8 cellular contexts compared by ENCODE assay signal in the genomic region with DNA sequence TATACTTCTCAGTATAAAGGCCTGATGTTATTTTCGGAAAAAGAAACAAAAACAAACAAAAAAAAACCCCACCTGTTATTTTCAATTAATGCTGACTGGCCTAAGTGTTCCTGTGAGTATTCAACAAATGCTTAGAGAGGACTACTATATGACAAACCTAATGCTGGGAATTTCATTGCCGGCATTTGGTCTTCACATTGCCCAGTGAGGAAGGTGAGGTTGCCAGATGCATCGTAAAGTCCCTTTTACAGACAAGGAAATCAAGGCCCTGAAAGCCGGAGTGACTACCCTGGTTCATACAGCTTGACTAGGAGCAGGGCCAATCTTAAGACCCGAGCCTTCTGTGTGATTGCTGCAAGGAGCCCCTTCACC. TPM values are rescaled to one million over a fixed set of nuclear protein-coding genes. Genes with fewer than 3 reads are reported as not detected.
DNase-seq lines count a peak whose midpoint lies in the region; ATAC-seq and TF ChIP-seq lines count a peak whose summit lies in the region.

No MANE protein-coding gene starts in this region.

- no CpG with 5 or more reads among the region's 5 CpGs for WGBS in H9 (ENCODE audit: extremely low coverage, insufficient read length, low lambda C conversion rate)
- WGBS in liver, result 12% methylated on average over 5 of the region's 5 CpGs
- 11 to 13% methylated on average over 5 of the region's 5 CpGs for WGBS in tibial nerve, 2 donors

- peak overlapping the region; percentile 90 for H3K4me2 ChIP-seq in H9 (ENCODE audit: insufficient read depth, insufficient read length, low read length)

- no peak for TF ChIP-seq POLR2A in tibial nerve (IDR thresholded peaks at IDR 0.05)

- no peak overlapping the region for H2AK5ac ChIP-seq in H9 (ENCODE audit: insufficient read length, low read length)

- no peak for TF ChIP-seq RAD21 in liver (IDR thresholded peaks at IDR 0.05)

- POLR2A ChIA-PET in A673 (lab: Charles Lee; ENCODE audit: low non-redundant PET), result interaction anchor here (1.1 kb wide), 1 partner anchor 12 kb away, joined by 11 read pairs; a partner anchor contains a TSS
- POLR2A ChIA-PET in activated naive CD8-positive, alpha-beta T cell treated with anti-CD3 and anti-CD28 coated beads, Interleukin-2, amount 10 ng/mL, durations not matched to agents 7 days and 5 days (lab: Charles Lee), result interaction anchor here (1.2 to 4.7 kb wide), 6 partner anchors 11 to 239 kb away, joined by 4 to 82 read pairs (median 20); a partner anchor contains a TSS

- CTCF ChIA-PET in A673 (lab: Charles Lee), result interaction anchor here (1.5 to 1.6 kb wide), 2 partner anchors 14 to 27 kb away, joined by 4 to 11 read pairs; a partner anchor contains a TSS

- no peak overlapping the region for H2BK15ac ChIP-seq in H9 (ENCODE audit: low read depth, low read length)

- H3T11ph ChIP-seq in H9 (ENCODE audit: low read length), result no peak overlapping the region

- H2BK12ac ChIP-seq in H9 (ENCODE audit: insufficient read length, low read depth, low read length), result no peak overlapping the region

- H4K91ac ChIP-seq in H9 (ENCODE audit: insufficient read length, low read depth, low read length), result no peak overlapping the region

- peaks cover 56% of the 10 kb centered on the region for H3K36me3 ChIP-seq in A673 (ENCODE audit: insufficient read depth, low read length, poor library complexity, severe bottlenecking)
- H3K36me3 ChIP-seq in liver (ENCODE audit: control insufficient read depth in 4 of 4, insufficient read depth in 3 of 4, low read depth in 1 of 4, low read length in 3 of 4), result peaks cover 10 to 42% (median 30%) of the 10 kb centered on the region in 4 donors
- H3K36me3 ChIP-seq in tibial nerve, result peaks cover 0 to 66% (median 15%) of the 10 kb centered on the region in 3 donors

- H2BK20ac ChIP-seq in H9 (ENCODE audit: low read depth, low read length, poor library complexity, severe bottlenecking), result no peak overlapping the region

- H3K14ac ChIP-seq in H9 (ENCODE audit: insufficient read depth, low read length), result peak overlapping the region; percentile 13

- TF ChIP-seq CTCF in A673 (conservative IDR thresholded peaks at IDR 0.05; ENCODE audit: low read depth, low read length) (no peak), H9 (conservative IDR thresholded peaks at IDR 0.05) (no peak), liver (IDR thresholded peaks at IDR 0.05; ENCODE audit: low read depth, low read length, missing input control) (no peak), tibial nerve (IDR thresholded peaks at IDR 0.05) (no peak)

- no peaks in the 10 kb centered on the region for H3K27me3 ChIP-seq in A673 (replicated peaks; ENCODE audit: insufficient read depth, low read depth, low read length, poor library complexity)
- no peaks in the 10 kb centered on the region for H3K27me3 ChIP-seq in H9 (ENCODE audit: insufficient read depth, low read length)
- no peaks in the 10 kb centered on the region for H3K27me3 ChIP-seq in liver (ENCODE audit: control insufficient read depth in 4 of 4, insufficient read depth in 4 of 4, low read length in 3 of 4)
- H3K27me3 ChIP-seq in tibial nerve, result no peaks in the 10 kb centered on the region

- peak overlapping the region; percentile 93 to 99 (median 98) for H3K27ac Mint-ChIP-seq in H9
- H3K27ac Mint-ChIP-seq in activated naive CD8-positive, alpha-beta T cell treated with anti-CD3 and anti-CD28 coated beads, Interleukin-2, amount 10 ng/mL, durations not matched to agents 7 days and 5 days, result peak overlapping the region; percentile 94

- intact Hi-C loops in A673 (cut with micrococcal nuclease; ENCODE audit: unreplicated experiment), result no loop called here

- peak overlapping the region; percentile 85 to 92 for H3K4me3 Mint-ChIP-seq in H9
- peak overlapping the region; percentile 94 for H3K4me3 Mint-ChIP-seq in activated naive CD8-positive, alpha-beta T cell treated with anti-CD3 and anti-CD28 coated beads, Interleukin-2, amount 10 ng/mL, durations not matched to agents 7 days and 5 days

- H3K79me2 ChIP-seq in H9 (ENCODE audit: insufficient read depth, low read length), result no peaks in the 10 kb centered on the region; the same call in 1 of the 2 replicates

- no peak overlapping the region for H3K4ac ChIP-seq in H9 (ENCODE audit: low read depth, low read length)

- H2BK5ac ChIP-seq in H9 (ENCODE audit: insufficient read length, low read length), result no peak overlapping the region

- no peaks in the 10 kb centered on the region for H3K27me3 Mint-ChIP-seq in H9 (ENCODE audit: low read depth)
- no peaks in the 10 kb centered on the region for H3K27me3 Mint-ChIP-seq in activated naive CD8-positive, alpha-beta T cell treated with anti-CD3 and anti-CD28 coated beads, Interleukin-2, amount 10 ng/mL, durations not matched to agents 7 days and 5 days

- peak overlapping the region; percentile 87 for H3K9ac ChIP-seq in H9 (ENCODE audit: extremely low read depth, insufficient read length, low read length)
- H3K9ac ChIP-seq in liver (ENCODE audit: low read depth in 1 of 2, low read length in 2 of 2), result peak overlapping the region; percentile 44 to 51

- no peak for TF ChIP-seq EP300 in tibial nerve (IDR thresholded peaks at IDR 0.05)

- no peaks in the 10 kb centered on the region for H4K20me1 ChIP-seq in H9 (ENCODE audit: control insufficient read depth, insufficient read depth, insufficient read length)

- H3K4me1 Mint-ChIP-seq in H9, result peaks cover 18 to 27% of the 10 kb centered on the region in 2 experiments
- peaks cover 22% of the 10 kb centered on the region for H3K4me1 Mint-ChIP-seq in activated naive CD8-positive, alpha-beta T cell treated with anti-CD3 and anti-CD28 coated beads, Interleukin-2, amount 10 ng/mL, durations not matched to agents 7 days and 5 days

- H4K8ac ChIP-seq in H9 (replicated peaks; ENCODE audit: insufficient read length, low read depth, low read length), result no peak overlapping the region

- H3K56ac ChIP-seq in H9 (ENCODE audit: insufficient read length, low read depth, low read length), result no peak overlapping the region

- no peak for ATAC-seq in activated naive CD8-positive, alpha-beta T cell treated with anti-CD3 and anti-CD28 coated beads, Interleukin-2, amount 10 ng/mL, durations not matched to agents 7 days and 5 days (ENCODE audit: low read depth)
- ATAC-seq in GM19023 (IDR thresholded peaks at IDR 0.05; ENCODE audit: unreplicated experiment) (no peak), HG03095 (IDR thresholded peaks at IDR 0.05; ENCODE audit: unreplicated experiment) (no peak)

- DNase-seq in A673 (ENCODE audit: low spot score) (no peak), H9 (no peak), tibial nerve (ENCODE audit: low spot score in 2 of 2) (no peak)
- DNase-seq in activated naive CD8-positive, alpha-beta T cell treated with anti-CD3 and anti-CD28 coated beads, Interleukin-2, amount 10 ng/mL, durations not matched to agents 7 days and 5 days, result no peak
- no peak for DNase-seq in activated effector memory CD4-positive, alpha-beta T cell treated with Interleukin-2 at 50 U/mL for 16 hours

- peaks cover 5% of the 10 kb centered on the region for H3K23me2 ChIP-seq in H9 (ENCODE audit: insufficient read length, low read depth, low read length, poor library complexity, severe bottlenecking)

- no peak overlapping the region for H2AFZ ChIP-seq in H9 (ENCODE audit: low read length)

- H3K23ac ChIP-seq in H9 (ENCODE audit: insufficient read length, low read depth, low read length), result no peak overlapping the region

- H3K4me1 ChIP-seq in A673 (ENCODE audit: insufficient read depth, low read length, poor library complexity, severe bottlenecking) (peaks cover 8% of the 10 kb centered on the region), H9 (ENCODE audit: insufficient read depth, low read length) (no peaks in the 10 kb centered on the region), liver (ENCODE audit: control insufficient read depth in 4 of 4, insufficient read depth in 4 of 4, low read length in 3 of 4) (peaks cover 3 to 22% (median 14%) of the 10 kb centered on the region in 4 donors), tibial nerve (peaks cover 0 to 51% (median 11%) of the 10 kb centered on the region in 4 donors)

- H3K36me3 Mint-ChIP-seq in H9 (ENCODE audit: insufficient read depth in 1 of 3, low read depth in 3 of 3), result peaks cover 21 to 48% (median 37%) of the 10 kb centered on the region in 3 experiments; a peak in 6 of 7 replicates
- peaks cover 22% of the 10 kb centered on the region for H3K36me3 Mint-ChIP-seq in activated naive CD8-positive, alpha-beta T cell treated with anti-CD3 and anti-CD28 coated beads, Interleukin-2, amount 10 ng/mL, durations not matched to agents 7 days and 5 days

- H4K5ac ChIP-seq in H9 (ENCODE audit: insufficient read length, low read depth, low read length), result no peak overlapping the region

- no peaks in the 10 kb centered on the region; a peak in 1 of 5 replicates for H3K9me3 Mint-ChIP-seq in H9
- H3K9me3 Mint-ChIP-seq in activated naive CD8-positive, alpha-beta T cell treated with anti-CD3 and anti-CD28 coated beads, Interleukin-2, amount 10 ng/mL, durations not matched to agents 7 days and 5 days, result no peaks in the 10 kb centered on the region

- no peak overlapping the region for H2BK120ac ChIP-seq in H9 (ENCODE audit: low read depth, low read length, poor library complexity, severe bottlenecking)

- H3K27ac ChIP-seq in A673 (ENCODE audit: low read depth, low read length, poor library complexity, severe bottlenecking) (peak overlapping the region; percentile 66), H9 (ENCODE audit: insufficient read length, low read depth, low read length) (peak overlapping the region; percentile 18), liver (ENCODE audit: low read depth in 1 of 2, low read length in 2 of 2) (peak overlapping the region; percentile 45 to 67), tibial nerve (peak overlapping the region in 3 of 4 donors; percentile 37 to 90 (median 53))

- H3K18ac ChIP-seq in H9 (ENCODE audit: insufficient read length, low read depth, low read length), result peak overlapping the region; percentile 29

- no TSS peak for BruUV-seq in A673 (replicated peaks; lab: Mats Ljungman, UMichigan)

- H3K9me3 ChIP-seq in A673 (ENCODE audit: low read depth, low read length, poor library complexity, severe bottlenecking) (no peaks in the 10 kb centered on the region), H9 (ENCODE audit: control insufficient read depth, low read depth, low read length) (no peaks in the 10 kb centered on the region), liver (ENCODE audit: control insufficient read depth in 4 of 4, low read length in 3 of 4) (no peaks in the 10 kb centered on the region), tibial nerve (no peaks in the 10 kb centered on the region)

- H3K4me3 ChIP-seq in A673 (ENCODE audit: low read depth, low read length, poor library complexity, severe bottlenecking), result peak overlapping the region; percentile 65
- peak overlapping the region; percentile 60 to 82 (median 81) for H3K4me3 ChIP-seq in liver (ENCODE audit: low read depth in 1 of 3, low read length in 3 of 3)
- peak overlapping the region; percentile 47 to 81 (median 70) for H3K4me3 ChIP-seq in tibial nerve

- no peaks in the 10 kb centered on the region for H3K79me1 ChIP-seq in H9 (ENCODE audit: insufficient read depth, low read depth, low read length, poor library complexity, severe bottlenecking)

RNA-seq across cellular contexts. Expression of a gene that starts 0.6 kb away (rescaled TPM):
- 85.7 and 92.9 TPM in 2 replicates for total RNA-seq in A673 (2021)
- total RNA-seq in H9 (2021), result 27.3 and 29.0 TPM in 2 replicates
- 10 to 100 TPM; 45.0 to 51.1 TPM for total RNA-seq in activated naive CD8-positive, alpha-beta T cell treated with anti-CD3 and anti-CD28 coated beads, Interleukin-2, amount 10 ng/mL, durations not matched to agents 7 days and 5 days
- total RNA-seq in liver, result 10 to 100 TPM; 26.2 to 47.4 TPM
- polyA plus RNA-seq in liver, result 100 to 1,000 TPM in 1 of 2 donors, 10 to 100 TPM in 1; 74.8 to 123 TPM
- 10 to 100 TPM; 48.6 to 90.4 (median 66.2) TPM for total RNA-seq in tibial nerve

RNA-seq across cellular contexts. Expression of a gene that starts 11.2 kb away (rescaled TPM):
- total RNA-seq in A673 (2021) (477 and 536 TPM in 2 replicates), H9 (2021) (308 and 310 TPM in 2 replicates), liver (100 to 1,000 TPM; 120 to 148 TPM), tibial nerve (100 to 1,000 TPM; 120 to 177 (median 157) TPM)
- total RNA-seq in activated naive CD8-positive, alpha-beta T cell treated with anti-CD3 and anti-CD28 coated beads, Interleukin-2, amount 10 ng/mL, durations not matched to agents 7 days and 5 days, result 100 to 1,000 TPM; 186 to 196 TPM
- 100 to 1,000 TPM in 1 of 2 donors, 10 to 100 TPM in 1; 41.7 to 119 TPM for polyA plus RNA-seq in liver

RNA-seq across cellular contexts. Expression of a gene that starts 11.7 kb away (rescaled TPM):
- total RNA-seq in A673 (2021) (45.7 and 46.5 TPM in 2 replicates), H9 (2021) (52.4 and 57.6 TPM in 2 replicates), liver (1 to 10 TPM; 5.6 to 7.5 TPM), tibial nerve (10 to 100 TPM; 10.1 to 24.9 (median 18.6) TPM)
- 10 to 100 TPM; 44.1 to 47.1 TPM for total RNA-seq in activated naive CD8-positive, alpha-beta T cell treated with anti-CD3 and anti-CD28 coated beads, Interleukin-2, amount 10 ng/mL, durations not matched to agents 7 days and 5 days
- 1 to 10 TPM; 6.0 to 9.9 TPM for polyA plus RNA-seq in liver

RNA-seq across cellular contexts. Expression of a gene that starts 12.0 kb away (rescaled TPM):
- total RNA-seq in A673 (2021), result 20.2 TPM in 2 replicates
- 24.4 and 26.2 TPM in 2 replicates for total RNA-seq in H9 (2021)
- total RNA-seq in activated naive CD8-positive, alpha-beta T cell treated with anti-CD3 and anti-CD28 coated beads, Interleukin-2, amount 10 ng/mL, durations not matched to agents 7 days and 5 days, result 10 to 100 TPM; 34.6 to 35.1 TPM
- total RNA-seq in liver, result 10 to 100 TPM in 1 of 2 donors, 1 to 10 TPM in 1; 6.9 to 13.5 TPM
- 10 to 100 TPM; 10.2 to 12.7 TPM for polyA plus RNA-seq in liver
- total RNA-seq in tibial nerve, result 10 to 100 TPM; 36.5 to 50.1 (median 46.0) TPM

RNA-seq across cellular contexts. Expression of a gene that starts 27.0 kb away (rescaled TPM):
- total RNA-seq in A673 (2021), result 121 and 125 TPM in 2 replicates
- total RNA-seq in H9 (2021), result 129 TPM in 2 replicates
- 10 to 100 TPM; 65.7 to 76.0 TPM for total RNA-seq in activated naive CD8-positive, alpha-beta T cell treated with anti-CD3 and anti-CD28 coated beads, Interleukin-2, amount 10 ng/mL, durations not matched to agents 7 days and 5 days
- 10 to 100 TPM in 1 of 2 donors, 1 to 10 TPM in 1; 8.8 to 10.7 TPM for total RNA-seq in liver
- polyA plus RNA-seq in liver, result 10 to 100 TPM; 17.9 to 19.3 TPM
- total RNA-seq in tibial nerve, result 10 to 100 TPM; 25.1 to 44.6 (median 30.8) TPM
